14 cellular contexts compared by ENCODE assay signal in genomic region chr15:40995656-40996055, GRCh38.
"Had no signal": no experiment of that assay in that cellular context is flagged by ENCODE, and none has a peak within 500 bp of the region (broad histone marks: within the 10 kb centered on the region; RNA-seq: fewer than 3 reads in every experiment).

No MANE protein-coding gene starts in this region.

- H3K27ac ChIP-seq: colonic mucosa, prostate gland, tibial artery, vagina had no signal

- H3K9me3 Mint-ChIP-seq: activated CD4-positive, alpha-beta memory T cell treated with anti-CD3 and anti-CD28 coated beads for 36 hours; brain had no signal

- H3K4me3 Mint-ChIP-seq: activated CD4-positive, alpha-beta memory T cell treated with anti-CD3 and anti-CD28 coated beads for 36 hours; brain; T-helper 17 cell had no signal

- H3K4me1 ChIP-seq: colonic mucosa, prostate gland, vagina had no signal

- H3K4me3 ChIP-seq: colonic mucosa, prostate gland, tibial artery, vagina had no signal

- H3K9me3 ChIP-seq: colonic mucosa, prostate gland, tibial artery, vagina had no signal

- ATAC-seq: right cardiac atrium, T-helper 17 cell had no signal

- H3K27me3 ChIP-seq: colonic mucosa, tibial artery, vagina had no signal

- DNase-seq: activated CD4-positive, alpha-beta memory T cell treated with anti-CD3 and anti-CD28 coated beads for 36 hours; activated CD4-positive, CD25-positive, alpha-beta regulatory T cell; activated naive CD4-positive, alpha-beta T cell treated with Interleukin-2 at 50 U/mL for 16 hours; amygdala; central memory CD4-positive, alpha-beta T cell; colonic mucosa; foreskin melanocyte; mesendoderm; right cardiac atrium; T-helper 17 cell; tibial artery had no signal

- H3K27me3 Mint-ChIP-seq: activated CD4-positive, alpha-beta memory T cell treated with anti-CD3 and anti-CD28 coated beads for 36 hours; brain; T-helper 17 cell had no signal

- H3K27ac Mint-ChIP-seq: activated CD4-positive, alpha-beta memory T cell treated with anti-CD3 and anti-CD28 coated beads for 36 hours; brain; T-helper 17 cell had no signal
